ENCODE assay signal across 15 cellular contexts in genomic region chr4:101284546-101284945, GRCh38.
DNase-seq lines count a peak whose midpoint lies in the region; ATAC-seq and TF ChIP-seq lines count a peak whose summit lies in the region.
"Had no signal": no experiment of that assay in that cellular context is flagged by ENCODE, and none has a peak within 500 bp of the region (broad histone marks: within the 10 kb centered on the region; RNA-seq: fewer than 3 reads in every experiment).

No MANE protein-coding gene starts in this region.

- DNase-seq in AG20443 (ENCODE audit: low spot score) (peak; percentile 12), dermis blood vessel endothelial cell (peak; percentile 71), lower lobe of right lung (no peak), DMS79 (lab: John Stamatoyannopoulos, UW) (no peak), NCI-H2227 (lab: John Stamatoyannopoulos, UW; ENCODE audit: unreplicated experiment) (no peak), 8988T (no peak)
- no peak for DNase-seq in activated effector memory CD4-positive, alpha-beta T cell treated with Interleukin-2 at 50 U/mL for 16 hours
- DNase-seq: amygdala, GF-D8, NCI-H1417 treated with DMSO at 0.1 percent for 48 hours, Right ventricle myocardium superior, stomach had no signal

- H3K36me3 Mint-ChIP-seq in IgD-negative memory B cell = no peaks in the 10 kb centered on the region

- H3K36me3 ChIP-seq in lower lobe of right lung = no peaks in the 10 kb centered on the region
- H3K36me3 ChIP-seq: BLaER1, right atrium auricular region, stomach had no signal

- no peaks in the 10 kb centered on the region for H3K9me3 ChIP-seq in lower lobe of right lung
- H3K9me3 ChIP-seq: BLaER1, right atrium auricular region, stomach had no signal

- intact Hi-C loops in lower lobe of right lung (cut with DNase I) = no loop called here

- H3K27ac ChIP-seq in lower lobe of right lung = no peak overlapping the region
- H3K27ac ChIP-seq: BLaER1, right atrium auricular region had no signal

- no peaks in the 10 kb centered on the region for H3K27me3 ChIP-seq in lower lobe of right lung (ENCODE audit: low read depth)
- H3K27me3 ChIP-seq: BLaER1, right atrium auricular region, stomach had no signal

- TF ChIP-seq CTCF in lower lobe of right lung (IDR thresholded peaks at IDR 0.05) = no peak

- peaks cover 71% of the 10 kb centered on the region for H3K4me1 ChIP-seq in lower lobe of right lung

- peak overlapping the region in 1 of 4 donors; percentile 16 for H3K4me3 Mint-ChIP-seq in IgD-negative memory B cell

- peaks cover 58 to 69% (median 68%) of the 10 kb centered on the region in 3 donors for H3K4me1 Mint-ChIP-seq in IgD-negative memory B cell

- ATAC-seq in lower lobe of right lung = peak; percentile 63 to 74

- no peak overlapping the region for H3K4me3 ChIP-seq in lower lobe of right lung
- H3K4me3 ChIP-seq: BLaER1, right atrium auricular region, stomach had no signal

- H3K9me3 Mint-ChIP-seq in IgD-negative memory B cell = no peaks in the 10 kb centered on the region

- peak overlapping the region; percentile 6 to 75 (median 16) for H3K27ac Mint-ChIP-seq in IgD-negative memory B cell

- H3K27me3 Mint-ChIP-seq in IgD-negative memory B cell = no peaks in the 10 kb centered on the region

Comparison
In these comparisons a context has a peak if more than half of its experiments do, and no peak if none do; other contexts are left out.
1. DNase-seq: peak in AG20443 (single experiment) and dermis blood vessel endothelial cell (single experiment); none in lower lobe of right lung (single experiment), activated effector memory CD4-positive, alpha-beta T cell treated with Interleukin-2 at 50 U/mL for 16 hours (single experiment), DMS79 (single experiment), NCI-H2227 (single experiment) and 8988T (single experiment).